8 cellular contexts compared by ENCODE assay signal in the genomic region with DNA sequence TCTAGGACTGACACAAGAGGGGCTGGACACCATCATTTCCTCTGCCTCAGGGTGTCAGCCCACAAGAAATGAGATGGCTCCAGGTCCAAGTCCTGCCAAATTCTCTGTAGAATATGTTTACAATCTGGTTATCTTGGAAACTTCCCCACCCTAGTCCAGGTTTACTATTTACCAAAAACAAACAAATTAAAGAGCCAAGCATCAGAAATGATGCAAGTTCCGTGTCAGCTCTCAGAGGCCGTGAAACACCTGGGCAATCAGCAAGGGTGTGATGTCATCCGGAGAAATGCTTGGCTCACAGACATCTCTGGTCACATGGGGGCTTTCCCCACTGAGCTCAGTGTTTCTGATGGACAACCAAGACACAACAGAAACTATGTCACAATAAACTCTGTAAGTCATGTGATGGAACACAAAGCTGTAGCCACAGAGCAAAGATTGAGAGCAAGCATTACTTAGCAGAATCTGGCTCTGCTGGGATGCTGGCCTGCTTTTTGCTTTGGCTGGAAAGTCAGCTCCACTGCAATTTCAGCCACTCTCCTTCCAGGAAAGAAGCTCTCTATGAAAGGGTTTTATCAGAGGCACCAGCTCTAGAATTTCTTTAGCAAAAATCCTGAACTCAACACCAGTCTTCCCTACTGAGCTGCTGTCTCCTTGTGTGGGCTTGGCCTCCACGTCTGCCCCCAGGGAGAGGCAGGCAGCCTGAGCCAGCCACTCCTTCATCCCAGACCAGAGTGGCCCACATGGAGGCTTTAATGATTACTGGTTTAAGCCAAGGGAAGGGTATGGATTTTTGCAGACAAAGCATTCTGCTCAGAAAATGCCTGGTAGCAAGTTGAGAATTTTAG. TPM values are rescaled to one million over a fixed set of nuclear protein-coding genes. Genes with fewer than 3 reads are reported as not detected.
DNase-seq lines count a peak whose midpoint lies in the region; ATAC-seq and TF ChIP-seq lines count a peak whose summit lies in the region.

No MANE protein-coding gene starts in this region.

- no peak overlapping the region for H3K4me3 Mint-ChIP-seq in T-helper 17 cell

- H3K27ac Mint-ChIP-seq in T-helper 17 cell: no peak overlapping the region

- H3K4me3 ChIP-seq in retinal pigment epithelial cell (ENCODE audit: low read length): no peak overlapping the region

- DNase-seq in COLO668 (lab: John Stamatoyannopoulos, UW; ENCODE audit: unreplicated experiment) (peak; percentile 79), T-helper 17 cell (no peak), fibroblast of the conjunctiva (ENCODE audit: low read depth) (peak; percentile 80), retinal pigment epithelial cell (ENCODE audit: low read depth) (peak; percentile 81), GM19238 (ENCODE audit: insufficient read length, low spot score) (no peak)
- DNase-seq in stimulated activated naive CD4-positive, alpha-beta T cell (lab: John Stamatoyannopoulos, UW): no peak

- H3K9me3 ChIP-seq in T-helper 17 cell (ENCODE audit: control insufficient read depth, low read length, poor library complexity, severe bottlenecking): no peaks in the 10 kb centered on the region

- H3K4me1 Mint-ChIP-seq in T-helper 17 cell: no peaks in the 10 kb centered on the region

- ATAC-seq in GM18873 (IDR thresholded peaks at IDR 0.05; ENCODE audit: low FRiP score, unreplicated experiment) (peak; percentile 67), HG03196 (IDR thresholded peaks at IDR 0.05; ENCODE audit: unreplicated experiment) (peak; percentile 54), T-helper 17 cell (peak; percentile 69)

- H3K27me3 Mint-ChIP-seq in T-helper 17 cell: peaks cover 34% of the 10 kb centered on the region

- no peak for TF ChIP-seq CTCF in retinal pigment epithelial cell (conservative IDR thresholded peaks at IDR 0.05; ENCODE audit: low read depth, low read length)

- peaks cover 3% of the 10 kb centered on the region for H3K36me3 Mint-ChIP-seq in T-helper 17 cell (ENCODE audit: low read depth)

RNA-seq across cellular contexts. Expression of a gene that starts 55.9 kb away (rescaled TPM):
- total RNA-seq in T-helper 17 cell: 10 to 100 TPM; 15.4 to 23.3 TPM

Comparison
In these comparisons a context has a peak if more than half of its experiments do, and no peak if none do; other contexts are left out.
1. DNase-seq: peak in COLO668 (single experiment), fibroblast of the conjunctiva (single experiment) and retinal pigment epithelial cell (single experiment); none in T-helper 17 cell (0 of 3), GM19238 (single experiment) and stimulated activated naive CD4-positive, alpha-beta T cell (0 of 6).
2. Peak in every context shown above with its lines, with median percentiles within 50 percentile points of each other: ATAC-seq.